ENCODE assay signal across 8 cellular contexts in genomic region chr22:31399211-31400022, GRCh38. TPM values are rescaled to one million over a fixed set of nuclear protein-coding genes. Genes with fewer than 3 reads are reported as not detected.
DNase-seq lines count a peak whose midpoint lies in the region; ATAC-seq and TF ChIP-seq lines count a peak whose summit lies in the region.

A gene with protein sequence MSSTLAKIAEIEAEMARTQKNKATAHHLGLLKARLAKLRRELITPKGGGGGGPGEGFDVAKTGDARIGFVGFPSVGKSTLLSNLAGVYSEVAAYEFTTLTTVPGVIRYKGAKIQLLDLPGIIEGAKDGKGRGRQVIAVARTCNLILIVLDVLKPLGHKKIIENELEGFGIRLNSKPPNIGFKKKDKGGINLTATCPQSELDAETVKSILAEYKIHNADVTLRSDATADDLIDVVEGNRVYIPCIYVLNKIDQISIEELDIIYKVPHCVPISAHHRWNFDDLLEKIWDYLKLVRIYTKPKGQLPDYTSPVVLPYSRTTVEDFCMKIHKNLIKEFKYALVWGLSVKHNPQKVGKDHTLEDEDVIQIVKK (plus strand): TSS chr22:31399604. CDS start chr22:31399684, 80 bp downstream.

- H3K9me3 ChIP-seq in right lobe of liver: no peaks in the 10 kb centered on the region

- peak; percentile 94 for DNase-seq in CD14-positive monocyte (ENCODE audit: low spot score)
- DNase-seq in NCI-H774 (lab: John Stamatoyannopoulos, UW): peak; percentile 75
- peak; percentile 98 for DNase-seq in activated CD4-positive, alpha-beta T cell treated with anti-CD3 and anti-CD28 coated beads, Interleukin-2, amount 50 U/mL, for 48 hours
- DNase-seq in dorsolateral prefrontal cortex: peak; percentile 96 to 99 (median 97)
- DNase-seq in right lobe of liver: peak; percentile 98
- peak; percentile 95 to 98 for DNase-seq in stimulated activated CD4-positive, alpha-beta T cell treated with anti-CD3 and anti-CD28 coated beads, Interleukin-4, amount 100 ng/mL, for 4 hours

- peak within 1 kb of the TSS; percentile 54 to 98 (median 90) for H3K27ac ChIP-seq in dorsolateral prefrontal cortex
- H3K27ac ChIP-seq in right lobe of liver: peak within 1 kb of the TSS; percentile 82 to 86 (median 86)

- H3K27ac Mint-ChIP-seq in CD14-positive monocyte: peak within 1 kb of the TSS; percentile 89 to 97 (median 95)

- H3K4me1 Mint-ChIP-seq in CD14-positive monocyte: peaks cover 14% of the 10 kb centered on the region

- ATAC-seq in GM19395 (IDR thresholded peaks at IDR 0.05; ENCODE audit: unreplicated experiment) (peak; percentile 94), HG03565 (IDR thresholded peaks at IDR 0.05; ENCODE audit: unreplicated experiment) (peak; percentile 95), right lobe of liver (peak; percentile 97 to 99 (median 98))

- WGBS in right lobe of liver (ENCODE audit: insufficient coverage, low coverage, low lambda C conversion rate, missing lambda C conversion rate): 0% methylated on average over 35 of the region's 72 CpGs

- H3K4me3 Mint-ChIP-seq in CD14-positive monocyte: peak within 1 kb of the TSS; percentile 92 to 98

- H3K9me3 Mint-ChIP-seq in CD14-positive monocyte: peaks cover 0 to 3% (median under 1%) of the 10 kb centered on the region in 7 donors

- peak within 1 kb of the TSS; percentile 67 to 100 (median 94) for H3K4me3 ChIP-seq in dorsolateral prefrontal cortex
- H3K4me3 ChIP-seq in right lobe of liver: peak within 1 kb of the TSS; percentile 95 to 97 (median 97)

- peak; percentile 94 for TF ChIP-seq POLR2A in right lobe of liver (IDR thresholded peaks at IDR 0.05)

- H3K27me3 Mint-ChIP-seq in CD14-positive monocyte (ENCODE audit: low read depth in 3 of 3): peaks cover 0 to 2% (median 0%) of the 10 kb centered on the region in 3 donors

- intact Hi-C loops in CD14-positive monocyte (cut with micrococcal nuclease) (loop anchor here (2.0 to 5.0 kb wide), 2 partner anchors 52 to 53 kb away; partner anchors contain the start of gene PATZ1 (in 2 of the 2)), dorsolateral prefrontal cortex (cut with DNase I) (loop anchor here (1.0 to 10.0 kb wide), 6 partner anchors 53 to 225 kb away; partner anchors contain the start of genes EIF4ENIF1 (in 2 of the 2), PATZ1 (in 1 of the 2) and PIK3IP1 (in 1 of the 2)), right lobe of liver (cut with DNase I) (loop anchor here in 1 of 2 donors (10.0 kb wide), 1 partner anchor 55 kb away; the partner anchor contains the start of gene PATZ1)

- peaks cover 0 to 26% (median 13%) of the 10 kb centered on the region in 4 donors for H3K36me3 ChIP-seq in right lobe of liver

- H3K4me1 ChIP-seq in right lobe of liver: peaks cover 0 to 25% (median 9%) of the 10 kb centered on the region in 4 donors

- H3K27me3 ChIP-seq in dorsolateral prefrontal cortex (no peaks in the 10 kb centered on the region), right lobe of liver (no peaks in the 10 kb centered on the region)

- TF ChIP-seq CTCF in CD14-positive monocyte (IDR thresholded peaks at IDR 0.05): no peak
- peak in 46 of 56 donors; percentile 19 to 69 (median 49) for TF ChIP-seq CTCF in dorsolateral prefrontal cortex (IDR thresholded peaks at IDR 0.05 in 54 of 56, conservative IDR thresholded peaks at IDR 0.05 in 2 of 56; ENCODE audit: low read depth in 1 of 56, partially characterized antibody in 56 of 56)
- TF ChIP-seq CTCF in right lobe of liver (IDR thresholded peaks at IDR 0.05): peak in 2 of 4 donors; percentile 5 to 21

- peaks cover 19 to 35% of the 10 kb centered on the region in 2 donors for H3K36me3 Mint-ChIP-seq in CD14-positive monocyte

RNA-seq across cellular contexts. Expression of the gene that starts here (rescaled TPM):
- 10 to 100 TPM; 68.2 to 81.3 TPM for polyA plus RNA-seq in CD14-positive monocyte
- total RNA-seq in dorsolateral prefrontal cortex (10 to 100 TPM; 27.5 to 88.4 (median 56.9) TPM), right lobe of liver (10 to 100 TPM; 24.2 to 34.7 (median 26.5) TPM)

Comparison
In these comparisons a context has a peak if more than half of its experiments do, and no peak if none do; other contexts are left out.
1. Peak in every context shown above with its lines: DNase-seq, ATAC-seq, H3K4me3 ChIP-seq and H3K27ac ChIP-seq.